Comparison of ENCODE assay signal across 19 cellular contexts in the genomic region with DNA sequence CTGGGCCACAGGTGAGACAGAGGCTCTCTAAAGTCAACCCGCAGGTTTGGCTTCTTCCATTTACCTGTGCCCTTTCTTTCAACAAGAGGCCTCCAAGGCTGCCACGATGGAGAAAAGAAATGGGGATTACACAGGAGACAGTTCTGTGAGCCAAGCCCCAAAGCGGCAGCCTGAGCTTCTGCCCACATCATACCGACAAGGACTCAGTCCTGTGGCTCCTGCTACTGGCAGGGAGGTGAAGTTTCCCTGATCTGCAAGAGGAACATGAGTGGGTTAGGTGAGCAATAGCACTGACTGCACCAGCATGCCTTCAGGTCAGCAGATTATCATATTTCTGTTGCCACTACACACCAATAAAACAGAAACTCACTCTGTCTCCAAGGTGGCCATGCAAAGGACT.
"Had no signal": no experiment of that assay in that cellular context is flagged by ENCODE, and none has a peak within 500 bp of the region (broad histone marks: within the 10 kb centered on the region; RNA-seq: fewer than 3 reads in every experiment).

No MANE protein-coding gene starts in this region.

- DNase-seq: dermis blood vessel endothelial cell; foreskin melanocyte; hippocampal formation; left colon; mesendoderm; naive thymus-derived CD4-positive, alpha-beta T cell; nucleus accumbens; ovary; sigmoid colon; stimulated activated CD4-positive, alpha-beta T cell treated with anti-CD3 and anti-CD28 coated beads, Interleukin-12 subunit alpha, Interleukin-12 subunit beta, amount 100 ng/mL, for 4 hours; stimulated activated naive CD4-positive, alpha-beta T cell; stomach; thyroid gland had no signal

- FAIRE-seq: colon, urothelium cell line had no signal

- H3K9me3 ChIP-seq: ovary, thyroid gland had no signal

- H3K27ac Mint-ChIP-seq: naive thymus-derived CD4-positive, alpha-beta T cell; type B pancreatic cell had no signal

- H3K36me3 ChIP-seq: ovary, right atrium auricular region, sigmoid colon, stomach, thyroid gland had no signal

- H3K4me3 ChIP-seq: ovary, right atrium auricular region, sigmoid colon, skin epidermis, stomach, thyroid gland had no signal

- H3K4me1 ChIP-seq: right atrium auricular region, sigmoid colon, stomach, thyroid gland had no signal

- ATAC-seq: left colon; naive thymus-derived CD4-positive, alpha-beta T cell had no signal

- H3K4me1 Mint-ChIP-seq: naive thymus-derived CD4-positive, alpha-beta T cell; neural crest cell had no signal

- H3K27ac ChIP-seq: ovary, right atrium auricular region, sigmoid colon, skin epidermis, stomach, thyroid gland had no signal

- H3K4me3 Mint-ChIP-seq: naive thymus-derived CD4-positive, alpha-beta T cell; neural crest cell; type B pancreatic cell had no signal

- H3K27me3 Mint-ChIP-seq: naive thymus-derived CD4-positive, alpha-beta T cell; type B pancreatic cell had no signal

- H3K27me3 ChIP-seq: ovary, right atrium auricular region, sigmoid colon, stomach, thyroid gland had no signal

- H3K36me3 Mint-ChIP-seq: type B pancreatic cell had no signal
